In genomic region chr15:37041836-37042235, GRCh38 we compare ENCODE assay signal across 8 cellular contexts.
"Had no signal": no experiment of that assay in that cellular context is flagged by ENCODE, and none has a peak within 500 bp of the region (broad histone marks: within the 10 kb centered on the region; RNA-seq: fewer than 3 reads in every experiment).

No MANE protein-coding gene starts in this region.

- H3K4me3 ChIP-seq: GM23248, HAP-1, K562 had no signal

- H3K9me3 ChIP-seq: HAP-1 had no signal

- FAIRE-seq: HTR-8/SVneo had no signal

- ATAC-seq: HCT116, K562 had no signal

- DNase-seq: GM23248, GOT3, H7, IMR-90 had no signal

- H3K27ac ChIP-seq: GM23248 had no signal

- H3K9ac ChIP-seq: GM23248 had no signal

- H2AFZ ChIP-seq: GM23248 had no signal
